6 cellular contexts compared by ENCODE assay signal in genomic region chr3:133866141-133866540, GRCh38. TPM values are rescaled to one million over a fixed set of nuclear protein-coding genes. Genes with fewer than 3 reads are reported as not detected.
"Had no signal": no experiment of that assay in that cellular context is flagged by ENCODE, and none has a peak within 500 bp of the region (broad histone marks: within the 10 kb centered on the region; RNA-seq: fewer than 3 reads in every experiment).

No MANE protein-coding gene starts in this region.

- H3K4me3 ChIP-seq: GM23338, K562 had no signal

- H3K27ac Mint-ChIP-seq: GM23338, H9 had no signal

- DNase-seq: H9, HCEC 1CT, IMR-90 had no signal

- H3K4me2 ChIP-seq: GM23338 had no signal

- H3K4me3 Mint-ChIP-seq: GM23338, H9 had no signal

- H3K9me3 Mint-ChIP-seq: GM23338, H9 had no signal

- H2AFZ ChIP-seq: GM23338 had no signal

RNA-seq across cellular contexts. Expression of gene RAB6B, which starts 29.5 kb away (rescaled TPM):
- total RNA-seq: HT-29 had no signal
